ENCODE assay signal across 33 cellular contexts in genomic region chr17:43381621-43382020, GRCh38.
"Had no signal": no experiment of that assay in that cellular context is flagged by ENCODE, and none has a peak within 500 bp of the region (broad histone marks: within the 10 kb centered on the region; RNA-seq: fewer than 3 reads in every experiment).

No MANE protein-coding gene starts in this region.

- ATAC-seq: activated naive CD4-positive, alpha-beta T cell treated with anti-CD3 and anti-CD28 coated beads, Interleukin-2, amount 50 U/mL, for 72 hours; activated naive CD8-positive, alpha-beta T cell treated with anti-CD3 and anti-CD28 coated beads, Interleukin-2, amount 50 U/mL, for 24 hours; activated T-cell treated with anti-CD3 and anti-CD28 coated beads, Interleukin-2, amount 50 U/mL, for 4 hours; activated T-cell treated with anti-CD3 and anti-CD28 coated beads, Interleukin-2, amount 50 U/mL, for 72 hours; activated T-helper 17 cell treated with anti-CD3 and anti-CD28 coated beads, Interleukin-2, amount 50 U/mL, for 72 hours had no signal

- H3K36me3 ChIP-seq: adrenal gland, brain microvascular endothelial cell, breast epithelium, cardiac muscle cell had no signal

- H3K4me1 ChIP-seq: ascending aorta, breast epithelium had no signal

- FAIRE-seq: astrocyte, bronchial epithelial cell had no signal

- H3K27ac ChIP-seq: adrenal gland, ascending aorta, brain microvascular endothelial cell, cardiac muscle cell had no signal

- H3K9me3 ChIP-seq: adrenal gland, breast epithelium had no signal

- H3K4me3 ChIP-seq: adrenal gland, ascending aorta, breast epithelium, cardiac muscle cell had no signal

- H3K27me3 ChIP-seq: adrenal gland, ascending aorta, brain microvascular endothelial cell, breast epithelium, cardiac muscle cell had no signal

- DNase-seq: activated effector memory CD4-positive, alpha-beta T cell treated with anti-CD3 and anti-CD28 coated beads, Interleukin-2, amount 50 U/mL, for 16 hours; activated effector memory CD4-positive, alpha-beta T cell treated with Interleukin-2 at 50 U/mL for 16 hours; activated gamma-delta T cell; activated gamma-delta T cell treated with Interleukin-2 at 50 U/mL for 16 hours; activated naive CD4-positive, alpha-beta T cell; activated naive CD4-positive, alpha-beta T cell treated with anti-CD3 and anti-CD28 coated beads for 36 hours; activated naive CD4-positive, alpha-beta T cell treated with anti-CD3 and anti-CD28 coated beads, Interleukin-2, amount 10 ng/mL, durations not matched to agents 7 days and 5 days; activated naive CD4-positive, alpha-beta T cell treated with anti-CD3 and anti-CD28 coated beads, Interleukin-2, amount 50 U/mL, for 16 hours; activated naive CD4-positive, alpha-beta T cell treated with Interleukin-2 at 50 U/mL for 16 hours; activated naive CD8-positive, alpha-beta T cell treated with anti-CD3 and anti-CD28 coated beads for 36 hours; activated naive CD8-positive, alpha-beta T cell treated with anti-CD3 and anti-CD28 coated beads, Interleukin-2, amount 10 ng/mL, durations not matched to agents 7 days and 5 days; activated naive CD8-positive, alpha-beta T cell treated with anti-CD3 and anti-CD28 coated beads, Interleukin-2, amount 50 U/mL, for 24 hours; activated T-cell treated with anti-CD3 and anti-CD28 coated beads, Interleukin-2, amount 50 U/mL, for 1 hour; activated T-cell treated with anti-CD3 and anti-CD28 coated beads, Interleukin-2, amount 50 U/mL, for 24 hours; activated T-cell treated with anti-CD3 and anti-CD28 coated beads, Interleukin-2, amount 50 U/mL, for 4 hours; activated T-cell treated with anti-CD3 and anti-CD28 coated beads, Interleukin-2, amount 50 U/mL, for 48 hours; activated T-cell treated with anti-CD3 and anti-CD28 coated beads, Interleukin-2, amount 50 U/mL, for 72 hours; amniotic stem cell; amygdala; anterior cingulate cortex; aorta; brain microvascular endothelial cell; caudate nucleus; central memory CD4-positive, alpha-beta T cell; cerebellar nuclear complex had no signal
